In genomic region chr13:94674609-94675348, GRCh38 we compare ENCODE assay signal across 8 cellular contexts.
DNase-seq lines count a peak whose midpoint lies in the region; TF ChIP-seq lines count a peak whose summit lies in the region.

No MANE protein-coding gene starts in this region.

- H3K4me3 ChIP-seq in SK-N-MC, result no peak overlapping the region

- peak; percentile 73 for DNase-seq in D341Med (ENCODE audit: low spot score)
- DNase-seq in GM20000 (ENCODE audit: low spot score), result peak; percentile 60
- DNase-seq in SK-N-MC (ENCODE audit: low read depth, low spot score), result peak; percentile 16
- peak; percentile 70 for DNase-seq in astrocyte of the hippocampus (ENCODE audit: low read depth, low spot score)
- peak; percentile 73 for DNase-seq in left kidney (ENCODE audit: low read depth, low spot score)
- DNase-seq in stimulated activated CD8-positive, alpha-beta memory T cell treated with anti-CD3 and anti-CD28 coated beads, Interleukin-2, amount 100 ng/mL, for 1 hour (ENCODE audit: low read depth in 2 of 2), result peak; percentile 2 to 9
- no peak for DNase-seq in 8988T

- H3K9ac ChIP-seq in SK-N-MC (ENCODE audit: insufficient read length), result no peak overlapping the region

- peak; percentile 57 for TF ChIP-seq CTCF in GM20000 (IDR thresholded peaks at IDR 0.05; ENCODE audit: extremely low read depth, missing control alignments)
- TF ChIP-seq CTCF in LNCAP (IDR thresholded peaks at IDR 0.05), result peak; percentile 64

- H3K9me3 ChIP-seq in SK-N-MC (ENCODE audit: low read depth, low read length), result no peaks in the 10 kb centered on the region

- H3K27ac ChIP-seq in SK-N-MC, result no peak overlapping the region

- no peaks in the 10 kb centered on the region for H3K36me3 ChIP-seq in SK-N-MC (ENCODE audit: insufficient read depth, low read length)
